In genomic region chr5:151670074-151670686, GRCh38 we compare ENCODE assay signal across 1 cellular context.
TF ChIP-seq lines count a peak whose summit lies in the region.

No MANE protein-coding gene starts in this region.

TF ChIP-seq in endothelial cell of umbilical vein, 7 proteins besides CTCF, POLR2A, EP300 and RAD21 (continued from another document):
- TF ChIP-seq EZH2 (IDR thresholded peaks at IDR 0.05; ENCODE audit: borderline replicate concordance, low read depth, low read length, severe bottlenecking) = no peak
- TF ChIP-seq FOS (IDR thresholded peaks at IDR 0.05; ENCODE audit: borderline replicate concordance, insufficient read depth, low read length) = no peak
- no peak for TF ChIP-seq POLR2AphosphoS5 (IDR thresholded peaks at IDR 0.05; ENCODE audit: insufficient read depth, low read depth, low read length)
- no peak for TF ChIP-seq JUN (IDR thresholded peaks at IDR 0.05; ENCODE audit: borderline replicate concordance, insufficient read depth, insufficient read length, low read depth)
- TF ChIP-seq MYC (IDR thresholded peaks at IDR 0.05; ENCODE audit: low read depth, low read length) = no peak
- TF ChIP-seq MAX (IDR thresholded peaks at IDR 0.05; ENCODE audit: insufficient read depth, insufficient read length) = no peak
